8 cellular contexts compared by ENCODE assay signal in genomic region chr1:10033359-10033845, GRCh38. TPM values are rescaled to one million over a fixed set of nuclear protein-coding genes. Genes with fewer than 3 reads are reported as not detected.
A peak's percentile ranks its signal among the peaks of the same experiment; 100 is the strongest.
DNase-seq lines count a peak whose midpoint lies in the region; ATAC-seq, FAIRE-seq and TF ChIP-seq lines count a peak whose summit lies in the region.

No MANE protein-coding gene starts in this region.

- H2BK12ac ChIP-seq in mesenchymal stem cell (ENCODE audit: low read length in 2 of 2) = peak overlapping the region in 1 of 2 experiments; percentile 50

- peak overlapping the region; percentile 91 for H3K27ac Mint-ChIP-seq in dendritic cell treated with granulocyte-macrophage colony-stimulating factor and Interleukin-4, amounts not matched to agents 40 ng/mL and 50 ng/mL, for 4 days

- peak overlapping the region; percentile 85 for H3K27ac ChIP-seq in C4-2B
- H3K27ac ChIP-seq in mesenchymal stem cell (ENCODE audit: low read length, poor library complexity, severe bottlenecking) = peak overlapping the region; percentile 72
- H3K27ac ChIP-seq in thymus (ENCODE audit: low read depth) = peak overlapping the region; percentile 91

- H3K9ac ChIP-seq in mesenchymal stem cell (ENCODE audit: low read length) = peak overlapping the region; percentile 97

- H3K4me2 ChIP-seq in mesenchymal stem cell (ENCODE audit: low read length, poor library complexity, severe bottlenecking) = peak overlapping the region; percentile 54

- peak overlapping the region in 1 of 2 experiments; percentile 63 for H3K14ac ChIP-seq in mesenchymal stem cell (ENCODE audit: low read length in 2 of 2)

- no peaks in the 10 kb centered on the region for H3K27me3 Mint-ChIP-seq in dendritic cell treated with granulocyte-macrophage colony-stimulating factor and Interleukin-4, amounts not matched to agents 40 ng/mL and 50 ng/mL, for 4 days

- H2AFZ ChIP-seq in mesenchymal stem cell (ENCODE audit: low read depth, low read length) = peak overlapping the region; percentile 30

- peaks cover 5 to 22% of the 10 kb centered on the region in 2 experiments for H3K36me3 ChIP-seq in mesenchymal stem cell (ENCODE audit: control insufficient read depth in 1 of 2, insufficient read depth in 2 of 2, low read depth in 1 of 2, low read length in 2 of 2)
- peaks cover 4% of the 10 kb centered on the region for H3K36me3 ChIP-seq in thymus (ENCODE audit: control insufficient read depth, insufficient read depth)

- H2BK5ac ChIP-seq in mesenchymal stem cell (ENCODE audit: low read depth, low read length, poor library complexity, severe bottlenecking) = peak overlapping the region; percentile 10

- intact Hi-C loops in dendritic cell treated with granulocyte-macrophage colony-stimulating factor and Interleukin-4, amounts not matched to agents 40 ng/mL and 50 ng/mL, for 4 days (cut with micrococcal nuclease) = loop anchor here (2.0 to 5.0 kb wide), 3 partner anchors 36 to 156 kb away; partner anchors contain the start of genes LZIC, NMNAT1 and RBP7

- peak overlapping the region; percentile 25 to 90 for H3K18ac ChIP-seq in mesenchymal stem cell (ENCODE audit: low read depth in 1 of 2, low read length in 2 of 2)

- no peak overlapping the region for H2AK5ac ChIP-seq in mesenchymal stem cell (ENCODE audit: low read length, severe bottlenecking)

- H3K4me1 ChIP-seq in mesenchymal stem cell (ENCODE audit: control insufficient read depth, insufficient read depth, low read depth, low read length) (peaks cover 3% of the 10 kb centered on the region), thymus (ENCODE audit: control insufficient read depth, insufficient read depth, low read length) (peaks cover 4% of the 10 kb centered on the region)

- DNase-seq in RCC 7860 (ENCODE audit: low spot score) (peak; percentile 26), mesenchymal stem cell (peak; percentile 70)

- peak overlapping the region; percentile 5 for H4K91ac ChIP-seq in mesenchymal stem cell (ENCODE audit: low read length)

- peaks cover 33% of the 10 kb centered on the region for H3K4me1 Mint-ChIP-seq in dendritic cell treated with granulocyte-macrophage colony-stimulating factor and Interleukin-4, amounts not matched to agents 40 ng/mL and 50 ng/mL, for 4 days (ENCODE audit: low read depth)

- H3K9me3 ChIP-seq in mesenchymal stem cell (ENCODE audit: control insufficient read depth, low read length) (no peaks in the 10 kb centered on the region), thymus (ENCODE audit: control insufficient read depth) (no peaks in the 10 kb centered on the region)

- H2BK120ac ChIP-seq in mesenchymal stem cell (ENCODE audit: low read depth, low read length) = peak overlapping the region; percentile 80

- peaks cover 2% of the 10 kb centered on the region for H3K79me1 ChIP-seq in mesenchymal stem cell (replicated peaks; ENCODE audit: low read length, poor library complexity, severe bottlenecking)

- peak overlapping the region; percentile 29 for H2BK15ac ChIP-seq in mesenchymal stem cell (ENCODE audit: low read depth, poor library complexity, severe bottlenecking)

- no peak for TF ChIP-seq CTCF in C4-2B (conservative IDR thresholded peaks at IDR 0.05)

- no peak for FAIRE-seq in RCC 7860 (lab: Jason Lieb, UNC)

- peak overlapping the region; percentile 55 for H4K8ac ChIP-seq in mesenchymal stem cell (ENCODE audit: low read length)

- H3K4me3 ChIP-seq in mesenchymal stem cell (ENCODE audit: insufficient read depth in 1 of 2, low read depth in 1 of 2, low read length in 2 of 2) (peak overlapping the region; percentile 71 to 100), thymus (ENCODE audit: low read length) (peak overlapping the region; percentile 63)

- peak overlapping the region; percentile 5 to 45 for H3K4ac ChIP-seq in mesenchymal stem cell (ENCODE audit: low read depth in 1 of 2, low read length in 2 of 2)

- H3K9me3 Mint-ChIP-seq in dendritic cell treated with granulocyte-macrophage colony-stimulating factor and Interleukin-4, amounts not matched to agents 40 ng/mL and 50 ng/mL, for 4 days = no peaks in the 10 kb centered on the region

- peak overlapping the region; percentile 90 for H3K4me3 Mint-ChIP-seq in dendritic cell treated with granulocyte-macrophage colony-stimulating factor and Interleukin-4, amounts not matched to agents 40 ng/mL and 50 ng/mL, for 4 days

- H3K27me3 ChIP-seq in mesenchymal stem cell (ENCODE audit: control insufficient read depth in 1 of 2, insufficient read depth in 1 of 2, low read length in 2 of 2) (no peaks in the 10 kb centered on the region), thymus (ENCODE audit: control insufficient read depth, insufficient read depth) (no peaks in the 10 kb centered on the region)

- H3K23ac ChIP-seq in mesenchymal stem cell (ENCODE audit: low read length in 2 of 2) = peak overlapping the region in 1 of 2 experiments; percentile 20

- 1% methylated on average over 11 of the region's 19 CpGs for WGBS in mesenchymal stem cell
- WGBS in thymus = under 1% methylated on average over 19 of the region's 19 CpGs

- peak; percentile 29 for ATAC-seq in GM18502 (IDR thresholded peaks at IDR 0.05; ENCODE audit: poor library complexity, unreplicated experiment)
- ATAC-seq in HG03103 (IDR thresholded peaks at IDR 0.05; ENCODE audit: low read depth, unreplicated experiment) = peak; percentile 14
- ATAC-seq in GM21390 (IDR thresholded peaks at IDR 0.05; ENCODE audit: unreplicated experiment) = no peak

- H3K36me3 Mint-ChIP-seq in dendritic cell treated with granulocyte-macrophage colony-stimulating factor and Interleukin-4, amounts not matched to agents 40 ng/mL and 50 ng/mL, for 4 days (ENCODE audit: low read depth) = peaks cover 31% of the 10 kb centered on the region

RNA-seq across cellular contexts. Expression of gene UBE4B, which starts 0.6 kb away (rescaled TPM):
- polyA plus RNA-seq in mesenchymal stem cell (2013, experiment 1 of 2) = 36.8 TPM
- 36.0 TPM for polyA plus RNA-seq in mesenchymal stem cell (2013, experiment 2 of 2)
- 20.5 TPM for polyA plus RNA-seq in thymus

RNA-seq across cellular contexts. Expression of gene RBP7, which starts 36.4 kb away (rescaled TPM):
- 0.08 TPM for polyA plus RNA-seq in mesenchymal stem cell (2013, experiment 1 of 2)
- polyA plus RNA-seq in mesenchymal stem cell (2013, experiment 2 of 2) = not detected
- polyA plus RNA-seq in thymus = 91.0 TPM
